In the genomic region with DNA sequence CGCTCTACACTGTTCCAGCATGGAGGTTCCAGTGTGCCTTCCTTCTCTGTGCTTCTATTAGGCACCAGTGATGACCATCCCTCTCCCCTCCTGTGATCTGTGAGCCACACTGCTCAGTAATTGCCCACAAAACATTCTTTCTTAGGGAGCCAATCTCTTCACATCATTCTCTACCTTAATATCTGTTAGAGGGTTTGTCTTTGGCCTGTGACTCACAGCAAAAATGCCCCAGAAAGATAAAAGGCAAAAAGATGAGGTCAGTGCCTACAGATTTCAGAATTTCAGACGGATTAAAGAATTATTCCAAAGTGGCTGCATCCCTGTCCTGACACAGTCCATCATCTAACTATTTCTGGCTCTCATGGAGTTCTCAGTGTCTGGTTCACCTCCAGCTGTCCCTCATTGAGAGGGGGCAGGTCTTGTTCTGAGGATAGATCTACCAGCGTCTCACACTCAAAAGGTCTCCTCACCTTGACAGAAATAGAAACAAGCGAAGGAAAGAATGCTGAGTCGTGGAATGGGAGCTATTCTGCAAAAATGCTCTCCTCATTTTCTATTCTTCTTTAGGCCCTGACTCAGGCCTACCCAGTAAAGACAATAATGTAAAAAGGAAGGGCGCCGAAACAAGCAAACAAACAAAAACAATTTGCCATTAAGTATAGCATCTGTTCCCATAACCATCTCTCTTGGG, we compare ENCODE assay signal across 17 cellular contexts.
DNase-seq lines count a peak whose midpoint lies in the region; ATAC-seq, FAIRE-seq and TF ChIP-seq lines count a peak whose summit lies in the region.
"Had no signal": no experiment of that assay in that cellular context is flagged by ENCODE, and none has a peak within 500 bp of the region (broad histone marks: within the 10 kb centered on the region; RNA-seq: fewer than 3 reads in every experiment).

No MANE protein-coding gene starts in this region.

- H3K36me3 ChIP-seq in HepG2 (replicated peaks in 1 of 2; ENCODE audit: control insufficient read depth in 1 of 2, insufficient read depth in 2 of 2, low read length in 2 of 2) (no peaks in the 10 kb centered on the region), right lobe of liver (no peaks in the 10 kb centered on the region), hepatocyte (replicated peaks; ENCODE audit: insufficient read depth, low read depth) (no peaks in the 10 kb centered on the region)

- TF ChIP-seq EP300 in HepG2 (IDR thresholded peaks at IDR 0.05; ENCODE audit: low read depth in 2 of 2, low read length in 2 of 2) (no peak), HepG2 (CRISPR knock-in tag; IDR thresholded peaks at IDR 0.05; ENCODE audit: borderline replicate concordance) (no peak)

- no peak for TF ChIP-seq RAD21 in HepG2 (CRISPR knock-in tag; IDR thresholded peaks at IDR 0.05)

- H3K9me3 Mint-ChIP-seq in stimulated activated effector memory CD8-positive, alpha-beta T cell treated with anti-CD3 and anti-CD28 coated beads, Interleukin-12 subunit alpha, Interleukin-12 subunit beta, amount 100 ng/mL, for 72 hours: no peaks in the 10 kb centered on the region
- no peaks in the 10 kb centered on the region for H3K9me3 Mint-ChIP-seq in stimulated activated memory B cell treated with anti-CD40 and anti-IgM and Interleukin-4, amounts not matched to agents 10 μg/mL and 1 μg/mL and 100 μg/mL, for 72 hours

- no peak overlapping the region for H3K9ac ChIP-seq in HepG2 (ENCODE audit: insufficient read depth, low read depth, low read length)

- peaks cover 32% of the 10 kb centered on the region for H3K36me3 Mint-ChIP-seq in stimulated activated effector memory CD8-positive, alpha-beta T cell treated with anti-CD3 and anti-CD28 coated beads, Interleukin-12 subunit alpha, Interleukin-12 subunit beta, amount 100 ng/mL, for 72 hours
- peaks cover 94% of the 10 kb centered on the region for H3K36me3 Mint-ChIP-seq in stimulated activated memory B cell treated with anti-CD40 and anti-IgM and Interleukin-4, amounts not matched to agents 10 μg/mL and 1 μg/mL and 100 μg/mL, for 72 hours

- peaks cover 61% of the 10 kb centered on the region for H3K4me1 Mint-ChIP-seq in stimulated activated effector memory CD8-positive, alpha-beta T cell treated with anti-CD3 and anti-CD28 coated beads, Interleukin-12 subunit alpha, Interleukin-12 subunit beta, amount 100 ng/mL, for 72 hours
- H3K4me1 Mint-ChIP-seq in stimulated activated memory B cell treated with anti-CD40 and anti-IgM and Interleukin-4, amounts not matched to agents 10 μg/mL and 1 μg/mL and 100 μg/mL, for 72 hours: no peaks in the 10 kb centered on the region

- H3K4me3 Mint-ChIP-seq in stimulated activated effector memory CD8-positive, alpha-beta T cell treated with anti-CD3 and anti-CD28 coated beads, Interleukin-12 subunit alpha, Interleukin-12 subunit beta, amount 100 ng/mL, for 72 hours: no peak overlapping the region
- H3K4me3 Mint-ChIP-seq in stimulated activated memory B cell treated with anti-CD40 and anti-IgM and Interleukin-4, amounts not matched to agents 10 μg/mL and 1 μg/mL and 100 μg/mL, for 72 hours: no peak overlapping the region

- TF ChIP-seq POLR2A in HepG2 (IDR thresholded peaks at IDR 0.05; ENCODE audit: insufficient read depth in 1 of 2, low read depth in 2 of 2, low read length in 2 of 2) (no peak), right lobe of liver (IDR thresholded peaks at IDR 0.05) (no peak)

- no peak for FAIRE-seq in HepG2 (lab: Jason Lieb, UNC)
- FAIRE-seq: H54 had no signal

- H4K20me1 ChIP-seq in HepG2 (ENCODE audit: insufficient read depth, low read length) (no peaks in the 10 kb centered on the region), hepatocyte (ENCODE audit: insufficient read depth, poor library complexity, severe bottlenecking) (no peaks in the 10 kb centered on the region)

- ATAC-seq in HepG2 (no peak), right lobe of liver (no peak)
- no peak for ATAC-seq in stimulated activated effector memory CD8-positive, alpha-beta T cell treated with anti-CD3 and anti-CD28 coated beads, Interleukin-12 subunit alpha, Interleukin-12 subunit beta, amount 100 ng/mL, for 72 hours
- no peak for ATAC-seq in stimulated activated memory B cell treated with anti-CD40 and anti-IgM and Interleukin-4, amounts not matched to agents 10 μg/mL and 1 μg/mL and 100 μg/mL, for 72 hours
- ATAC-seq: Right ventricle myocardium inferior had no signal

- no peaks in the 10 kb centered on the region for H3K9me2 ChIP-seq in hepatocyte (replicated peaks; ENCODE audit: insufficient read depth)

- H3K27ac ChIP-seq in HepG2 (ENCODE audit: extremely low read length, insufficient read depth, low read length): no peak overlapping the region
- no peak overlapping the region for H3K27ac ChIP-seq in right lobe of liver
- H3K27ac ChIP-seq in hepatocyte: peak overlapping the region; percentile 81
- H3K27ac ChIP-seq: PC-9 had no signal

- in situ Hi-C loops in HepG2 (cut with HindIII; ENCODE audit: extremely low pct_ligation_motif_present, low pct_unique_long_range_greater_than_20kb): no loop called here

- H2AFZ ChIP-seq in HepG2 (ENCODE audit: low read length) (no peak overlapping the region), hepatocyte (no peak overlapping the region)
- H2AFZ ChIP-seq: PC-9 had no signal

- no TSS peak for BruUV-seq in HepG2 (replicated peaks; lab: Mats Ljungman, UMichigan)

- H3K27ac Mint-ChIP-seq in stimulated activated effector memory CD8-positive, alpha-beta T cell treated with anti-CD3 and anti-CD28 coated beads, Interleukin-12 subunit alpha, Interleukin-12 subunit beta, amount 100 ng/mL, for 72 hours: peak overlapping the region; percentile 80
- H3K27ac Mint-ChIP-seq in stimulated activated memory B cell treated with anti-CD40 and anti-IgM and Interleukin-4, amounts not matched to agents 10 μg/mL and 1 μg/mL and 100 μg/mL, for 72 hours: no peak overlapping the region

- intact Hi-C loops in HepG2 (cut with micrococcal nuclease; ENCODE audit: unreplicated experiment): loop anchor here (5.0 kb wide), 1 partner anchor 726 kb away; no protein-coding TSS in a partner anchor
- intact Hi-C loops in right lobe of liver (cut with DNase I): no loop called here

- POLR2A ChIA-PET in HepG2 (lab: Yijun Ruan, JAX): no interaction called here

- no peak for TF ChIP-seq CTCF in HepG2 (CRISPR knock-in tag; IDR thresholded peaks at IDR 0.05)
- TF ChIP-seq CTCF in right lobe of liver (IDR thresholded peaks at IDR 0.05): no peak
- TF ChIP-seq CTCF in hepatocyte (IDR thresholded peaks at IDR 0.05; ENCODE audit: poor library complexity): no peak

- H3K4me2 ChIP-seq in HepG2 (ENCODE audit: low read depth, low read length) (no peak overlapping the region), hepatocyte (no peak overlapping the region)
- H3K4me2 ChIP-seq: PC-9 had no signal

- WGBS in HepG2 (ENCODE audit: low lambda C conversion rate): 85% methylated on average over 7 of the region's 7 CpGs
- 77% methylated on average over 7 of the region's 7 CpGs for WGBS in right lobe of liver (ENCODE audit: insufficient coverage, low coverage, low lambda C conversion rate, missing lambda C conversion rate)
- 79% methylated on average over 7 of the region's 7 CpGs for WGBS in hepatocyte (ENCODE audit: low lambda C conversion rate, missing lambda C conversion rate)

- CTCF ChIA-PET in HepG2 (lab: Yijun Ruan, JAX; ENCODE audit: low intra/inter-chr PET ratio, low total read pairs): no interaction called here

- H3K79me2 ChIP-seq in HepG2 (ENCODE audit: insufficient read depth, low read length): no peaks in the 10 kb centered on the region
- no peaks in the 10 kb centered on the region for H3K79me2 ChIP-seq in hepatocyte

- H3K9me3 ChIP-seq in HepG2 (ENCODE audit: low read length): no peaks in the 10 kb centered on the region
- no peaks in the 10 kb centered on the region for H3K9me3 ChIP-seq in right lobe of liver
- no peaks in the 10 kb centered on the region for H3K9me3 ChIP-seq in hepatocyte (ENCODE audit: low read depth)

- no peak for DNase-seq in HepG2 (ENCODE audit: low spot score)
- DNase-seq in right lobe of liver: no peak
- peak; percentile 11 for DNase-seq in NCI-H748 (lab: John Stamatoyannopoulos, UW; ENCODE audit: unreplicated experiment)
- no peak for DNase-seq in hepatocyte (ENCODE audit: low spot score)
- DNase-seq in stimulated activated effector memory CD8-positive, alpha-beta T cell treated with anti-CD3 and anti-CD28 coated beads, Interleukin-12 subunit alpha, Interleukin-12 subunit beta, amount 100 ng/mL, for 72 hours (ENCODE audit: low spot score in 2 of 2): no peak
- no peak for DNase-seq in NCI-H2196 treated with DMSO at 0.1 percent for 48 hours (lab: John Stamatoyannopoulos, UW; ENCODE audit: unreplicated experiment)
- DNase-seq in activated effector memory CD4-positive, alpha-beta T cell treated with anti-CD3 and anti-CD28 coated beads, Interleukin-2, amount 50 U/mL, for 16 hours: no peak
- DNase-seq: ACHN, EL, MM.1S, NCI-H1436, NCI-H2029 treated with DMSO at 0.1 percent for 48 hours, NCI-H510A treated with DMSO at 0.1 percent for 48 hours, PC-9 had no signal

- H3K4me1 ChIP-seq in HepG2 (ENCODE audit: insufficient read depth, low read length): peaks cover 37% of the 10 kb centered on the region
- H3K4me1 ChIP-seq in right lobe of liver: no peaks in the 10 kb centered on the region
- H3K4me1 ChIP-seq in hepatocyte (ENCODE audit: insufficient read depth): no peaks in the 10 kb centered on the region

- H3K27me3 Mint-ChIP-seq in stimulated activated memory B cell treated with anti-CD40 and anti-IgM and Interleukin-4, amounts not matched to agents 10 μg/mL and 1 μg/mL and 100 μg/mL, for 72 hours: no peaks in the 10 kb centered on the region

- no peak overlapping the region for H3K4me3 ChIP-seq in HepG2 (replicated peaks in 1 of 3; ENCODE audit: insufficient read depth in 1 of 3, low read depth in 2 of 3, low read length in 3 of 3)
- no peak overlapping the region for H3K4me3 ChIP-seq in right lobe of liver
- H3K4me3 ChIP-seq in hepatocyte: no peak overlapping the region
- H3K4me3 ChIP-seq: PC-9 had no signal

- H3K27me3 ChIP-seq in HepG2 (ENCODE audit: control insufficient read depth in 1 of 2, insufficient read depth in 2 of 2, low read length in 2 of 2): 0 out of 5 replicates have a peak, but pooled peaks cover 0 to 1% of the 10 kb centered on the region in 2 experiments
- no peaks in the 10 kb centered on the region for H3K27me3 ChIP-seq in right lobe of liver
- no peaks in the 10 kb centered on the region for H3K27me3 ChIP-seq in hepatocyte

TF ChIP-seq in HepG2, 621 proteins besides CTCF, POLR2A, EP300 and RAD21 (continues in another document):
- TF ChIP-seq ZNF275 (CRISPR knock-in tag; IDR thresholded peaks at IDR 0.05; ENCODE audit: borderline replicate concordance) (no peak), SP2 (CRISPR knock-in tag; IDR thresholded peaks at IDR 0.05) (no peak)
